In genomic region chr11:119316729-119317591, GRCh38 we compare ENCODE assay signal across 1 cellular context.
TF ChIP-seq lines count a peak whose summit lies in the region.

MCAM (minus strand) TSS chr11:119317130; CDS start chr11:119317101, 29 bp downstream.

TF ChIP-seq in HCT116, 20 proteins besides CTCF, POLR2A, EP300 and RAD21 (continued from another document):
- TF ChIP-seq MAX (IDR thresholded peaks at IDR 0.05) (no peak), JUND (IDR thresholded peaks at IDR 0.05) (no peak)
